Comparison of ENCODE assay signal across 1 cellular context in the genomic region with DNA sequence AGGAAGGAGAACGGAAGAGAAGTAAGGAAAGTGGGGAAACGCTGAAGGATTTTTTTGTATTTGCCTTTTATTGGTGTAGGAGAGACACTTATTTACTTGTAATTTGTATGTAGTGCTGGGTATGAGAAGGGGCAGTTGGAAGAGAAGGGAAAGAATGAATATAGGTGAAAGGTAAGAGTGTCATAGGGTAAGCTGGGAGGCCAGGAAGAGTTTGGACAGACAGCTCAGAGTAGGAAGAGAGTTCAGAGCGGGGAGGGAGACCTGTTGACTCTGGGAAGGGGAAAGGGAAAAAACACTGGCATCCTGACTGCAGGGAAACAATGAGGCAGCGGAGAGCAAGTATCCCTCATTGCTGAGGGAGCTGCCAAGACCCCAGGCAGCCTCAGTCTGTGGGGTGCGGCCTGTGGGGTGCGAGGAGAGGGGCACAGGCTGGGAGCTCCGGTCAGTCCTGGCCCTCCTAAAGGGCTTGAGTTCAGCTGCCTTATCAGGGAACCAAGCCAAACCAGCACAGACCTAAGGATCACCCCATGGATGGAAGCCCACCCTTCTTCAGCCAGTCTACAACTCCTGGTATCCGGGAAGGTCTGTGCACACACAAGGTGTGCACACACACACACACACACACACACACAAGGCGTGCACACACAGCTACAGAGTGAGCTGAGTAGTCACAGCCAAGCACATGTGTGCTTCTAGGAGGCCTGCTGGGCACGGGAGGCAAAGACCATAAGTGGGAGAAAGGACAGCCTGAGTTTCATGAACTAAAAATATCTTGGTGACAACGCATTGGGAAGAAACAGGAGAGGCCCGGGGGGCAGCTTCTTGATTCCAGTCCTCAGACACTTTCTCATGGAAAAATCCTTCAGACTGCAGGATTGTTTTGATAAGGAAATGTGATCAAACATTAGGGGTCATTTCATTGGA.
TF ChIP-seq lines count a peak whose summit lies in the region.

No MANE protein-coding gene starts in this region.

TF ChIP-seq in H1, 55 proteins besides CTCF, POLR2A, EP300 and RAD21 (continued from another document):
- TF ChIP-seq BRCA1 (IDR thresholded peaks at IDR 0.05; ENCODE audit: low read depth, low read length) (no peak), JUND (IDR thresholded peaks at IDR 0.05; ENCODE audit: low read length) (no peak), NRF1 (IDR thresholded peaks at IDR 0.05; ENCODE audit: low read depth, low read length) (no peak), SIN3A (conservative IDR thresholded peaks at IDR 0.05 in 1 of 2, IDR thresholded peaks at IDR 0.05 in 1 of 2; ENCODE audit: low read depth in 1 of 2, low read length in 2 of 2) (no peak), KDM4A (IDR thresholded peaks at IDR 0.05; ENCODE audit: low read depth, low read length, severe bottlenecking) (no peak)
- TF ChIP-seq, protein P1, sequence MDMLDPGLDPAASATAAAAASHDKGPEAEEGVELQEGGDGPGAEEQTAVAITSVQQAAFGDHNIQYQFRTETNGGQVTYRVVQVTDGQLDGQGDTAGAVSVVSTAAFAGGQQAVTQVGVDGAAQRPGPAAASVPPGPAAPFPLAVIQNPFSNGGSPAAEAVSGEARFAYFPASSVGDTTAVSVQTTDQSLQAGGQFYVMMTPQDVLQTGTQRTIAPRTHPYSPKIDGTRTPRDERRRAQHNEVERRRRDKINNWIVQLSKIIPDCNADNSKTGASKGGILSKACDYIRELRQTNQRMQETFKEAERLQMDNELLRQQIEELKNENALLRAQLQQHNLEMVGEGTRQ (IDR thresholded peaks at IDR 0.05; ENCODE audit: low read length): no peak
- TF ChIP-seq, protein P2, sequence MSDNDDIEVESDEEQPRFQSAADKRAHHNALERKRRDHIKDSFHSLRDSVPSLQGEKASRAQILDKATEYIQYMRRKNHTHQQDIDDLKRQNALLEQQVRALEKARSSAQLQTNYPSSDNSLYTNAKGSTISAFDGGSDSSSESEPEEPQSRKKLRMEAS (IDR thresholded peaks at IDR 0.05): no peak
